ENCODE assay signal across 8 cellular contexts in genomic region chr1:232211149-232211548, GRCh38.
DNase-seq lines count a peak whose midpoint lies in the region; ATAC-seq, FAIRE-seq and TF ChIP-seq lines count a peak whose summit lies in the region.

No MANE protein-coding gene starts in this region.

- TF ChIP-seq POLR2A in esophagus squamous epithelium (IDR thresholded peaks at IDR 0.05), result no peak

- ATAC-seq in omental fat pad (ENCODE audit: low FRiP score) (no peak), HG03135 (IDR thresholded peaks at IDR 0.05; ENCODE audit: unreplicated experiment) (no peak)

- H3K27me3 ChIP-seq in AG04450 (ENCODE audit: control insufficient read depth, insufficient read depth, low read length), result no peaks in the 10 kb centered on the region
- no peaks in the 10 kb centered on the region for H3K27me3 ChIP-seq in MM.1S (replicated peaks; ENCODE audit: insufficient read depth, low read length)
- no peaks in the 10 kb centered on the region for H3K27me3 ChIP-seq in esophagus squamous epithelium

- H3K4me3 ChIP-seq in AG04450 (ENCODE audit: low read depth, low read length) (no peak overlapping the region), MM.1S (ENCODE audit: low read length) (no peak overlapping the region), esophagus squamous epithelium (no peak overlapping the region)

- H3F3A ChIP-seq in MM.1S (ENCODE audit: insufficient read depth, low read length), result no peaks in the 10 kb centered on the region

- peak; percentile 46 for TF ChIP-seq CTCF in AG04450 (IDR thresholded peaks at IDR 0.05; ENCODE audit: low read depth, low read length)
- peak; percentile 24 for TF ChIP-seq CTCF in MM.1S (IDR thresholded peaks at IDR 0.05; ENCODE audit: low read length)
- peak in 4 of 6 experiments; percentile 9 to 52 (median 20) for TF ChIP-seq CTCF in esophagus squamous epithelium (IDR thresholded peaks at IDR 0.05)
- TF ChIP-seq CTCF in omental fat pad (IDR thresholded peaks at IDR 0.05), result no peak

- H3K4me2 ChIP-seq in MM.1S (ENCODE audit: low read depth, low read length), result no peak overlapping the region

- H3K9me3 ChIP-seq in AG04450 (ENCODE audit: control insufficient read depth, insufficient read depth, low read length), result no peaks in the 10 kb centered on the region
- no peaks in the 10 kb centered on the region for H3K9me3 ChIP-seq in MM.1S (replicated peaks; ENCODE audit: insufficient read depth, low read length)
- H3K9me3 ChIP-seq in esophagus squamous epithelium, result no peaks in the 10 kb centered on the region

- POLR2A ChIA-PET in AG04450 (lab: Yijun Ruan, JAX), result no interaction called here

- H2AFZ ChIP-seq in MM.1S (ENCODE audit: low read length), result no peak overlapping the region

- DNase-seq in AG04450 (ENCODE audit: low read depth, low spot score) (no peak), GM19239 (ENCODE audit: insufficient read length, low spot score) (peak; percentile 4), MM.1S (no peak), esophagus squamous epithelium (lab: John Stamatoyannopoulos, UW) (no peak), omental fat pad (ENCODE audit: low spot score) (no peak), AG08395 (ENCODE audit: low spot score) (no peak), EL (no peak)

- FAIRE-seq in GM19239 (lab: Jason Lieb, UNC), result peak; percentile 58

- H3K9me2 ChIP-seq in MM.1S (replicated peaks; ENCODE audit: insufficient read depth, low read length), result no peaks in the 10 kb centered on the region

- H3K27ac ChIP-seq in AG04450 (ENCODE audit: low read depth, low read length) (no peak overlapping the region), MM.1S (ENCODE audit: low read length) (no peak overlapping the region), esophagus squamous epithelium (no peak overlapping the region)

- H4K20me1 ChIP-seq in MM.1S (ENCODE audit: insufficient read depth, low read length), result no peaks in the 10 kb centered on the region

- H3K36me3 ChIP-seq in MM.1S (replicated peaks; ENCODE audit: insufficient read depth, low read length) (no peaks in the 10 kb centered on the region), esophagus squamous epithelium (no peaks in the 10 kb centered on the region)

- intact Hi-C loops in esophagus squamous epithelium (cut with DNase I), result no loop called here

- H3K4me1 ChIP-seq in MM.1S (ENCODE audit: low read length), result no peaks in the 10 kb centered on the region
- H3K4me1 ChIP-seq in esophagus squamous epithelium, result no peaks in the 10 kb centered on the region

- 79 to 92% methylated on average over 1 of the region's 2 CpGs for WGBS in esophagus squamous epithelium, 2 donors

- CTCF ChIA-PET in AG04450 (lab: Charles Lee), result no interaction called here

- no peaks in the 10 kb centered on the region for H3K79me2 ChIP-seq in MM.1S (ENCODE audit: low read length)

- no peak overlapping the region for H3K9ac ChIP-seq in MM.1S (ENCODE audit: low read length)

Comparison
In these comparisons a context has a peak if more than half of its experiments do, and no peak if none do; other contexts are left out.
1. CTCF ChIP-seq: peak in AG04450 (single experiment), MM.1S (single experiment) and esophagus squamous epithelium (4 of 6); none in omental fat pad (0 of 3).